In the genomic region with DNA sequence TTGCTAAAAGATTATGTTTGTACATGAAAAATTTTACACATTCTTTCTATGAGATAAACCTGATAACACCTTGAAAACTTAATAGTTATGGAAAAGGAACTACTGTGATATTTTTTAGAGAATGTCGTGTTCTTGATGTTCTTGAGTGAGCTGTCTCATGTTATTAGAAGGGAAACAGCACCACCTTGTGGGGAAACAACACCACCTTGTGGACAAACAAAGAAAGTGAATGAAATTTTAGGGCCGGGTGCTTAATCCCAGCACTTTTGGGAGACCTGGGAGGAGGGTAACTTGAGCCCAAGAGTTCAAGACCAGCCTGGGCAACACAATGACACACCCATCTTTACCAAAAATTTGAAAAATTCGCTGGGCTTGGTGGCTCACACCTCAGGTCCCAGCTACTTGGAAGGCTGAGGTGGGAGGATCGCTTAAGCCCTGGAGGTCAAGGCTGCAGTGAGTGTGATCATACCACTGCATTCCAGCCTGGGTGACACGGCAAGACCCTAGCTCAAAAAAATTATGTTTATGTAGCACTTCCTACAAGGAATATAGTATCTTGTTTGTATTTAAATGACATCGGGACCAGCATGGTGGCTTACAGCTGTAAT, we compare ENCODE assay signal across 8 cellular contexts. TPM values are rescaled to one million over a fixed set of nuclear protein-coding genes. Genes with fewer than 3 reads are reported as not detected.
DNase-seq lines count a peak whose midpoint lies in the region; ATAC-seq and TF ChIP-seq lines count a peak whose summit lies in the region.
"Not testable (repeated sequence)": the region's sequence is repeated elsewhere in the genome, so short reads cannot be mapped to it uniquely, and the experiment has no call there.

No MANE protein-coding gene starts in this region.

- not testable (repeated sequence) for TF ChIP-seq EP300 in neural cell (conservative IDR thresholded peaks at IDR 0.05; ENCODE audit: poor library complexity, severe bottlenecking)

- H3F3A ChIP-seq in neural cell (ENCODE audit: insufficient read depth, low read length, poor library complexity, severe bottlenecking) = not testable (repeated sequence)

- not testable (repeated sequence) for H3K27me3 Mint-ChIP-seq in glutamatergic neuron (ENCODE audit: unreplicated experiment)

- H3K27ac Mint-ChIP-seq in glutamatergic neuron (ENCODE audit: unreplicated experiment) = not testable (repeated sequence)

- in situ Hi-C loops in astrocyte of the cerebellum (cut with HindIII; ENCODE audit: low sequenced_read_pairs) = not testable (repeated sequence)

- not testable (repeated sequence) for TF ChIP-seq POLR2A in testis (IDR thresholded peaks at IDR 0.05)

- not testable (repeated sequence) for H3K9me2 ChIP-seq in neural cell (ENCODE audit: insufficient read depth, low read length)

- not testable (repeated sequence) for H3K9me3 ChIP-seq in neural cell (ENCODE audit: low read length); testis

- H3K4me2 ChIP-seq in neural cell (ENCODE audit: low read length) = not testable (repeated sequence)

- peak; percentile 84 for TF ChIP-seq RAD21 in neural cell (conservative IDR thresholded peaks at IDR 0.05)

- not testable (repeated sequence) for H4K20me1 ChIP-seq in neural cell (ENCODE audit: insufficient read depth)

- H3K4me1 ChIP-seq in testis = not testable (repeated sequence)

- 33 to 39% methylated on average over 6 of the region's 6 CpGs for WGBS in testis, 2 donors

- not testable (repeated sequence) for H3K9ac ChIP-seq in neural cell (ENCODE audit: low read length)

- not testable (repeated sequence) for H3K4me1 Mint-ChIP-seq in glutamatergic neuron (ENCODE audit: low read depth, unreplicated experiment)

- not testable (repeated sequence) for H3K4me3 Mint-ChIP-seq in glutamatergic neuron (ENCODE audit: unreplicated experiment)

- H3K4me3 ChIP-seq in HL-60 (replicated peaks; ENCODE audit: insufficient read depth, low read length); astrocyte of the cerebellum (ENCODE audit: low read depth, low read length); neural cell (ENCODE audit: low read length); testis: not testable (repeated sequence)

- not testable (repeated sequence) for H3K27ac ChIP-seq in HL-60 (replicated peaks); neural cell (ENCODE audit: low read length); testis

- DNase-seq in EL (peak; percentile 64), HL-60 (ENCODE audit: low read depth in 1 of 2, low spot score in 1 of 2) (peak in 1 of 2 experiments; percentile 56), T-helper 2 cell (peak in 3 of 5 experiments; percentile 4 to 68 (median 14)), astrocyte of the cerebellum (ENCODE audit: low read depth) (peak; percentile 55), glutamatergic neuron (peak; percentile 45), testis (peak; percentile 81)

- H3K9me3 Mint-ChIP-seq in glutamatergic neuron (ENCODE audit: unreplicated experiment) = not testable (repeated sequence)

- H2AFZ ChIP-seq in neural cell (ENCODE audit: low read depth, low read length) = not testable (repeated sequence)

- ATAC-seq in GM21576 (IDR thresholded peaks at IDR 0.05; ENCODE audit: unreplicated experiment) = peak; percentile 80

- H3K36me3 ChIP-seq in neural cell (ENCODE audit: insufficient read depth, low read length); testis (ENCODE audit: low read depth, missing control alignments): not testable (repeated sequence)

- TF ChIP-seq CTCF in HL-60 (IDR thresholded peaks at IDR 0.05; ENCODE audit: insufficient read depth, low read length) (peak; percentile 19), astrocyte of the cerebellum (IDR thresholded peaks at IDR 0.05; ENCODE audit: low read depth, low read length, missing control alignments) (peak; percentile 66), glutamatergic neuron (IDR thresholded peaks at IDR 0.05; ENCODE audit: partially characterized antibody, unreplicated experiment) (peak; percentile 84), neural cell (IDR thresholded peaks at IDR 0.05; ENCODE audit: poor library complexity, severe bottlenecking) (peak; percentile 85), testis (IDR thresholded peaks at IDR 0.05) (peak; percentile 37 to 73 (median 63))

- not testable (repeated sequence) for H3K27me3 ChIP-seq in HL-60 (ENCODE audit: insufficient read depth, poor library complexity, severe bottlenecking); neural cell (ENCODE audit: insufficient read depth, low read depth, low read length); testis

- not testable (repeated sequence) for H3K36me3 Mint-ChIP-seq in glutamatergic neuron (ENCODE audit: unreplicated experiment)

- not testable (repeated sequence) for H3K79me2 ChIP-seq in neural cell (replicated peaks; ENCODE audit: insufficient read depth, low read length)

- intact Hi-C loops in testis (cut with DNase I; ENCODE audit: low total_unique reads) = not testable (repeated sequence)

TF ChIP-seq in neural cell, 6 proteins besides CTCF, POLR2A, EP300 and RAD21:
- TF ChIP-seq SMC3 (conservative IDR thresholded peaks at IDR 0.05; ENCODE audit: poor library complexity) = peak; percentile 75
TF ChIP-seq in neural cell: peak in this region for 1; not testable (repeated sequence) for 5.

RNA-seq across cellular contexts. Expression of a gene that starts 36.1 kb away (rescaled TPM):
- total RNA-seq in glutamatergic neuron (ENCODE audit: unreplicated experiment) (46.0 TPM), testis (10 to 100 TPM; 34.6 to 36.0 TPM)
- polyA plus RNA-seq in neural cell (83.0 and 104 TPM in 2 replicates), testis (ENCODE audit: insufficient read depth, low read depth, low replicate concordance) (26.2 TPM)
- 37.7 and 45.6 TPM in 2 replicates for polyA minus RNA-seq in neural cell

Comparison
In these comparisons a context has a peak if more than half of its experiments do, and no peak if none do; other contexts are left out.
1. CTCF ChIP-seq: peak in every context shown above with its lines; median percentile 85 in neural cell; 84 in glutamatergic neuron; 66 in astrocyte of the cerebellum; 63 in testis; 19 in HL-60.